ENCODE assay signal across 12 cellular contexts in the genomic region with DNA sequence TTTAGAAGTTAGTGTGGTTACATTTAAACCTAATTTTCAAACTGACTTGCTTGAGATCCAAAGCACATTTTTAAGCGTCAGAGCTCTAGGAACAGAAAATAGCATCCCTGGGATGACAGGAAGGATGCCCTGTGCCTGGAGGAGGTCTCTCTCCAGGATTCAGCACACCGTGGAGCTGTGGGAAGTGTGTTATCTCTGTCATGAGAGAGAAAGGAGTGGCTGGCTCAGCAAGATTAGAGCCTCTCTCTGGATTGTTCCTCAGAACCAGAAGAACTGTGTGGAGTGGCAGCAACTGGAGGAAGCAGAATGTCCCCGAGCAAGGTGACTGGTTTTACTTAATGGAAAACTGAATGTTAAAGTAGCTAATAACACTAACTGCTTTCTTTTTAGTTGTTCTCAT.
"Had no signal": no experiment of that assay in that cellular context is flagged by ENCODE, and none has a peak within 500 bp of the region (broad histone marks: within the 10 kb centered on the region; RNA-seq: fewer than 3 reads in every experiment).

No MANE protein-coding gene starts in this region.

- H3K9me3 ChIP-seq: adrenal gland, tibial artery had no signal

- H3K4me3 ChIP-seq: adrenal gland, tibial artery had no signal

- H3K36me3 ChIP-seq: adrenal gland, tibial artery had no signal

- H3K27me3 ChIP-seq: adrenal gland, tibial artery had no signal

- ATAC-seq: activated T-cell treated with anti-CD3 and anti-CD28 coated beads, Interleukin-2, amount 50 U/mL, for 4 hours; stimulated activated effector memory CD8-positive, alpha-beta T cell treated with anti-CD3 and anti-CD28 coated beads, Interleukin-12 subunit alpha, Interleukin-12 subunit beta, amount 100 ng/mL, for 72 hours; stimulated activated naive CD8-positive, alpha-beta T cell treated with anti-CD3 and anti-CD28 coated beads, Interleukin-15, amount 100 ng/mL, for 72 hours had no signal

- H3K27ac ChIP-seq: adrenal gland, tibial artery had no signal

- DNase-seq: activated CD4-positive, alpha-beta T cell treated with anti-CD3 and anti-CD28 coated beads for 4 hours; activated CD4-positive, alpha-beta T cell treated with anti-CD3 and anti-CD28 coated beads, Interleukin-2, amount 50 U/mL, for 48 hours; activated CD4-positive, CD25-positive, alpha-beta regulatory T cell; activated CD8-positive, alpha-beta memory T cell treated with anti-CD3 and anti-CD28 coated beads, Interleukin-2, amount 50 U/mL, for 48 hours; activated naive CD4-positive, alpha-beta T cell; activated T-cell treated with anti-CD3 and anti-CD28 coated beads, Interleukin-2, amount 50 U/mL, for 4 hours; effector memory CD4-positive, alpha-beta T cell; stimulated activated CD4-positive, alpha-beta T cell treated with anti-CD3 and anti-CD28 coated beads, Interleukin-1b, Interleukin-23, amount 100 ng/mL, for 48 hours; stimulated activated naive CD8-positive, alpha-beta T cell treated with anti-CD3 and anti-CD28 coated beads, Interleukin-15, amount 100 ng/mL, for 72 hours; tibial artery had no signal
